ENCODE assay signal across 8 cellular contexts in genomic region chr14:66508547-66508845, GRCh38. TPM values are rescaled to one million over a fixed set of nuclear protein-coding genes. Genes with fewer than 3 reads are reported as not detected.
DNase-seq lines count a peak whose midpoint lies in the region; ATAC-seq and TF ChIP-seq lines count a peak whose summit lies in the region.

No MANE protein-coding gene starts in this region.

- no peaks in the 10 kb centered on the region for H4K20me1 ChIP-seq in fibroblast of lung (ENCODE audit: control insufficient read depth, extremely low read depth, insufficient read depth, low read length)

- ATAC-seq in GM19025 (IDR thresholded peaks at IDR 0.05; ENCODE audit: low read depth, unreplicated experiment) (peak; percentile 0), HG02884 (IDR thresholded peaks at IDR 0.05; ENCODE audit: unreplicated experiment) (no peak)

- CTCF ChIA-PET in RWPE1 (lab: Yijun Ruan, JAX), result interaction anchor here (0.5 to 0.6 kb wide), 2 partner anchors 32 to 655 kb away, joined by 3 to 4 read pairs; no protein-coding TSS in a partner anchor

- H3K79me2 ChIP-seq in fibroblast of lung (ENCODE audit: control insufficient read depth, insufficient read depth, low read length), result peaks cover 7% of the 10 kb centered on the region

- no peaks in the 10 kb centered on the region for H3K4me1 ChIP-seq in fibroblast of lung (ENCODE audit: control insufficient read depth, extremely low read depth, insufficient read depth, low read length)

- POLR2A ChIA-PET in RWPE1 (lab: Yijun Ruan, JAX; ENCODE audit: low non-redundant PET), result no interaction called here

- in situ Hi-C loops in GM13976 (cut with MboI; ENCODE audit: low sequenced_read_pairs, unreplicated experiment), result no loop called here

- TF ChIP-seq CTCF in RWPE1 (conservative IDR thresholded peaks at IDR 0.05; ENCODE audit: low read depth) (no peak), fibroblast of lung (conservative IDR thresholded peaks at IDR 0.05 in 1 of 2, IDR thresholded peaks at IDR 0.05 in 1 of 2; ENCODE audit: low read depth in 1 of 2, low read length in 2 of 2) (no peak), GM13976 (IDR thresholded peaks at IDR 0.05; ENCODE audit: borderline replicate concordance, control extremely low read depth, extremely low read depth, insufficient read depth, missing control alignments) (no peak)

- no peaks in the 10 kb centered on the region for H3K36me3 ChIP-seq in fibroblast of lung (ENCODE audit: control insufficient read depth, insufficient read depth, low read length)

- intact Hi-C loops in head of caudate nucleus (cut with DNase I), result loop anchor here (5.0 kb wide), 1 partner anchor 734 kb away; the partner anchor contains the start of gene PALS1

- peak overlapping the region; percentile 95 for H3K4me2 ChIP-seq in fibroblast of lung (ENCODE audit: extremely low read depth, insufficient read depth, low read length)

- peak overlapping the region; percentile 62 for H3K9ac ChIP-seq in fibroblast of lung (ENCODE audit: insufficient read depth, low read length)

- peak overlapping the region; percentile 96 for H2AFZ ChIP-seq in fibroblast of lung (ENCODE audit: low read length)

- no peak for DNase-seq in RWPE1 (ENCODE audit: low spot score)
- DNase-seq in fibroblast of lung (ENCODE audit: low read depth in 2 of 2), result no peak
- no peak for DNase-seq in skeletal muscle cell (ENCODE audit: low read depth)
- DNase-seq in activated CD8-positive, alpha-beta memory T cell treated with anti-CD3 and anti-CD28 coated beads, Interleukin-2, amount 50 U/mL, for 48 hours, result no peak
- DNase-seq in head of caudate nucleus, result no peak
- DNase-seq in GM13976 (ENCODE audit: low spot score), result no peak

- H3K4me3 ChIP-seq in fibroblast of lung (replicated peaks in 1 of 4; ENCODE audit: control extremely low read depth in 1 of 4, insufficient read depth in 1 of 4, low read depth in 3 of 4, low read length in 4 of 4), result peak overlapping the region; percentile 77 to 95 (median 85)
- peak overlapping the region; percentile 99 for H3K4me3 ChIP-seq in skeletal muscle cell (ENCODE audit: low read depth, low read length)

- H3K9me3 ChIP-seq in fibroblast of lung (ENCODE audit: control insufficient read depth, insufficient read depth, low read depth, low read length), result no peaks in the 10 kb centered on the region

- H3K27ac ChIP-seq in RWPE1 (peak overlapping the region; percentile 97), fibroblast of lung (ENCODE audit: insufficient read depth, low read length) (peak overlapping the region; percentile 3)

- H3K27me3 ChIP-seq in fibroblast of lung (ENCODE audit: control insufficient read depth, insufficient read depth, low read length), result no peaks in the 10 kb centered on the region

RNA-seq across cellular contexts. Expression of gene GPHN, which starts 0.5 kb away (rescaled TPM):
- total RNA-seq in fibroblast of lung, result 9.8 and 13.9 TPM in 2 replicates
- polyA plus RNA-seq in fibroblast of lung, result 8.3 and 10.3 TPM in 2 replicates
- 7.6 and 11.6 TPM in 2 replicates for polyA plus RNA-seq in fibroblast of lung (2012)
- polyA minus RNA-seq in fibroblast of lung (ENCODE audit: low replicate concordance), result 30.5 and 69.2 TPM in 2 replicates

RNA-seq across cellular contexts. Expression of gene CCDC196, which starts 22.3 kb away (rescaled TPM):
- total RNA-seq in fibroblast of lung, result not detected in 2 replicates
- polyA plus RNA-seq in fibroblast of lung, result not detected in 2 replicates
- not detected in 2 replicates for polyA plus RNA-seq in fibroblast of lung (2012)
- not detected in 2 replicates for polyA minus RNA-seq in fibroblast of lung (ENCODE audit: low replicate concordance)
